ENCODE assay signal across 19 cellular contexts in the genomic region with DNA sequence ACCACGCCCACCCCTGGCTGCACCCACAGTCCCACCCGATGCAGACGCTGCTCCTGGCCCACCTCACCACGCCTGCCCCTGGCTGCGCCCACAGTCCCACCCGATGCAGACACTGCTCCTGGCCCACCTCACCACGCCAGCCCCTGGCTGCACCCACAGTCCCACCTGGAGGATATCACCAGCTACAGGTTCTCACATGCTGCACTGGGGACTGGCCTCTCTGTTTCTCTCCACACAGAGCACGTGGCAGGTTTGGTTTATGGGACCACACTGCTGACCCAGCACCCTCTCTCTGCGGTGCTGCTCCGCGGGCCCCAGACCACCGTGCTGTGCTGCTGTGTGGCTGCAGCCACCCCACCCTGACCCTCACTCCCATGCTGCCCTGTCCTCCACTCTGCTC.
DNase-seq lines count a peak whose midpoint lies in the region; ATAC-seq lines count a peak whose summit lies in the region.
"Had no signal": no experiment of that assay in that cellular context is flagged by ENCODE, and none has a peak within 500 bp of the region (broad histone marks: within the 10 kb centered on the region; RNA-seq: fewer than 3 reads in every experiment).

No MANE protein-coding gene starts in this region.

- no peak overlapping the region for H3K27ac ChIP-seq in caudate nucleus (ENCODE audit: low read depth, low read length)
- H3K27ac ChIP-seq: 22Rv1, C4-2B, HL-60 had no signal

- ATAC-seq in stimulated activated naive CD8-positive, alpha-beta T cell treated with anti-CD3 and anti-CD28 coated beads, Interleukin-15, amount 100 ng/mL, for 72 hours = peak; percentile 13
- ATAC-seq in stimulated activated naive CD8-positive, alpha-beta T cell treated with anti-CD3 and anti-CD28 coated beads, Interleukin-15, Interleukin-2, amounts not matched to agents 100 U/mL and 50 U/mL, for 24 hours = no peak

- H3K9me3 Mint-ChIP-seq in stimulated activated naive CD8-positive, alpha-beta T cell treated with anti-CD3 and anti-CD28 coated beads, Interleukin-15, amount 100 ng/mL, for 72 hours = peaks cover 0 to 11% of the 10 kb centered on the region in 2 donors

- no peak overlapping the region for H3K4me3 Mint-ChIP-seq in stimulated activated naive CD8-positive, alpha-beta T cell treated with anti-CD3 and anti-CD28 coated beads, Interleukin-15, amount 100 ng/mL, for 72 hours
- H3K4me3 Mint-ChIP-seq: HFFc6 had no signal

- no peak overlapping the region for H3K27ac Mint-ChIP-seq in stimulated activated naive CD8-positive, alpha-beta T cell treated with anti-CD3 and anti-CD28 coated beads, Interleukin-15, amount 100 ng/mL, for 72 hours
- H3K27ac Mint-ChIP-seq: HFFc6 had no signal

- peaks cover 39% of the 10 kb centered on the region for H3K4me1 Mint-ChIP-seq in stimulated activated naive CD8-positive, alpha-beta T cell treated with anti-CD3 and anti-CD28 coated beads, Interleukin-15, amount 100 ng/mL, for 72 hours

- intact Hi-C loops in posterior vena cava (cut with DNase I) = loop anchor here in 1 of 2 donors (10.0 kb wide), 1 partner anchor 121 kb away; the partner anchor contains the start of gene VIPR2

- H3K27me3 Mint-ChIP-seq in stimulated activated naive CD8-positive, alpha-beta T cell treated with anti-CD3 and anti-CD28 coated beads, Interleukin-15, amount 100 ng/mL, for 72 hours = peaks cover 58% of the 10 kb centered on the region

- peak; percentile 8 for DNase-seq in activated CD8-positive, alpha-beta memory T cell treated with anti-CD3 and anti-CD28 coated beads, Interleukin-2, amount 50 U/mL, for 4 hours
- DNase-seq in activated CD8-positive, alpha-beta memory T cell treated with anti-CD3 and anti-CD28 coated beads for 24 hours = no peak
- DNase-seq in stimulated activated naive CD8-positive, alpha-beta T cell treated with anti-CD3 and anti-CD28 coated beads, Interleukin-15, amount 100 ng/mL, for 72 hours = no peak
- DNase-seq in stimulated activated naive CD8-positive, alpha-beta T cell treated with anti-CD3 and anti-CD28 coated beads, Interleukin-15, Interleukin-2, amounts not matched to agents 100 U/mL and 50 U/mL, for 24 hours = no peak
- DNase-seq in posterior vena cava (ENCODE audit: low spot score) (peak; percentile 53), caudate nucleus (lab: John Stamatoyannopoulos, UW) (no peak), kidney glomerular epithelial cell (lab: John Stamatoyannopoulos, UW) (no peak), NCI-H1436 (lab: John Stamatoyannopoulos, UW) (no peak)
- DNase-seq: AML-193, DMS79 treated with DMSO at 0.1 percent for 48 hours, HFFc6, IMR-90, NCI-H1417, NCI-H187 treated with DMSO at 0.1 percent for 48 hours, NCI-H345, NCI-H524 treated with DMSO at 0.1 percent for 48 hours had no signal

Comparison
In these comparisons a context has a peak if more than half of its experiments do, and no peak if none do; other contexts are left out.
1. DNase-seq: peak in activated CD8-positive, alpha-beta memory T cell treated with anti-CD3 and anti-CD28 coated beads, Interleukin-2, amount 50 U/mL, for 4 hours (single experiment) and posterior vena cava (single experiment); none in activated CD8-positive, alpha-beta memory T cell treated with anti-CD3 and anti-CD28 coated beads for 24 hours (single experiment), stimulated activated naive CD8-positive, alpha-beta T cell treated with anti-CD3 and anti-CD28 coated beads, Interleukin-15, amount 100 ng/mL, for 72 hours (0 of 2), stimulated activated naive CD8-positive, alpha-beta T cell treated with anti-CD3 and anti-CD28 coated beads, Interleukin-15, Interleukin-2, amounts not matched to agents 100 U/mL and 50 U/mL, for 24 hours (single experiment), caudate nucleus (0 of 61), kidney glomerular epithelial cell (single experiment) and NCI-H1436 (single experiment).